8 cellular contexts compared by ENCODE assay signal in the genomic region with DNA sequence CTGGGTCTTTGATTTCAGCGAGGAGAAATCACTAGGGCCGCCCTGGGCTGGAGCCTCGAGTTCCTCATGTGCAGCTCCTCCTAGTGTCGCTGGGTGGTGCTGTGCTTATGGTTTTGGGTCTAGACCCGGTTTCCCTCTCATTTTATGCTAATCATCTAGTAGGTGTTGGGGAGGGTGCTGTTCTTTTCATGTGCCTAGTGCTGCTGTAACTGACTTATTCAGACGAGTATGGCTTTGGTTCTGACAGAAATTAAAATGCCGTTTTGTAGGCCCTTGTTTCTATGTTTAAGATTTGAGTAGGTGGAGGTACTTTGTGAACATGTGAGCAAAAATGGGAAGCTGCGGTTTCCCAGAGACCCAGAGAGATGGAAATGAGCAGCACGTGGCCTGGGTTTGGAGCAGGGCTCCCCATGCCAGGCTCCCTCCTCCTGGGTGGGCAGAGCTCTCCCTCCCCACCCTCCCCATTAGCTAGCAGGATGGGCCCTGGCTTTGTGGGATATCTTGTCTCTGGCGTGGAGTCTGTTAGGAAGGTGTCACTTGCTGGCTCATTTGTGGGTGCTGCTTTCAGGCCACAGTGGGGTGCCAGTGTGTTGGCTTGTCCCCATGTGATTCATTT.
A peak's percentile ranks its signal among the peaks of the same experiment; 100 is the strongest.
DNase-seq lines count a peak whose midpoint lies in the region; ATAC-seq and TF ChIP-seq lines count a peak whose summit lies in the region.

No MANE protein-coding gene starts in this region.

- H3K27ac ChIP-seq in Peyer's patch, result peak overlapping the region in 1 of 4 donors; percentile 32

- H3K9me3 Mint-ChIP-seq in activated naive CD4-positive, alpha-beta T cell treated with anti-CD3 and anti-CD28 coated beads, Interleukin-2, amount 50 U/mL, for 72 hours, result no peaks in the 10 kb centered on the region

- H3K4me1 ChIP-seq in Peyer's patch, result peaks cover 0 to 6% (median 0%) of the 10 kb centered on the region in 4 donors

- ATAC-seq in GM21786 (IDR thresholded peaks at IDR 0.05; ENCODE audit: unreplicated experiment), result peak; percentile 85
- peak; percentile 83 to 87 for ATAC-seq in activated naive CD4-positive, alpha-beta T cell treated with anti-CD3 and anti-CD28 coated beads, Interleukin-2, amount 50 U/mL, for 72 hours
- ATAC-seq in Right ventricle myocardium inferior, result peak; percentile 73

- H3K27ac Mint-ChIP-seq in activated naive CD4-positive, alpha-beta T cell treated with anti-CD3 and anti-CD28 coated beads, Interleukin-2, amount 50 U/mL, for 72 hours, result peak overlapping the region in 1 of 2 donors; percentile 76

- TF ChIP-seq CTCF in Peyer's patch (IDR thresholded peaks at IDR 0.05), result peak; percentile 14 to 58 (median 48)

- H3K4me3 ChIP-seq in Peyer's patch, result no peak overlapping the region

- no peaks in the 10 kb centered on the region for H3K9me3 ChIP-seq in Peyer's patch

- intact Hi-C loops in Right ventricle myocardium inferior (cut with DNase I), result loop anchor here (2.0 to 5.0 kb wide), 2 partner anchors 73 to 405 kb away; a partner anchor contains a TSS
- intact Hi-C loops in posterior vena cava (cut with DNase I), result loop anchor here (5.0 to 10.0 kb wide), 3 partner anchors 408 to 659 kb away; no protein-coding TSS in a partner anchor

- H3K27me3 ChIP-seq in Peyer's patch, result no peaks in the 10 kb centered on the region

- no peaks in the 10 kb centered on the region for H3K36me3 Mint-ChIP-seq in activated naive CD4-positive, alpha-beta T cell treated with anti-CD3 and anti-CD28 coated beads, Interleukin-2, amount 50 U/mL, for 72 hours

- in situ Hi-C loops in KBM-7 (cut with MboI; ENCODE audit: low pct_unique_long_range_greater_than_20kb, low sequenced_read_pairs), result loop anchor here (25.0 kb wide), 2 partner anchors 398 to 652 kb away; no protein-coding TSS in a partner anchor

- DNase-seq in GM04504 (ENCODE audit: low read depth), result peak; percentile 15
- DNase-seq in KBM-7, result peak; percentile 88
- DNase-seq in Peyer's patch, result peak in 2 of 3 donors; percentile 51 to 73
- peak in 1 of 2 donors; percentile 56 for DNase-seq in activated naive CD4-positive, alpha-beta T cell treated with anti-CD3 and anti-CD28 coated beads, Interleukin-2, amount 50 U/mL, for 72 hours (ENCODE audit: low spot score in 2 of 2)
- DNase-seq in Right ventricle myocardium inferior (ENCODE audit: missing footprints), result peak; percentile 76
- DNase-seq in posterior vena cava (ENCODE audit: low spot score), result peak; percentile 86
- no peak for DNase-seq in epidermal melanocyte (ENCODE audit: insufficient read length, low spot score)

- TF ChIP-seq POLR2A in Peyer's patch (IDR thresholded peaks at IDR 0.05), result no peak

- H3K36me3 ChIP-seq in Peyer's patch, result peaks cover 0 to 20% (median 0%) of the 10 kb centered on the region in 3 donors
